Comparison of ENCODE assay signal across 30 cellular contexts in the genomic region with DNA sequence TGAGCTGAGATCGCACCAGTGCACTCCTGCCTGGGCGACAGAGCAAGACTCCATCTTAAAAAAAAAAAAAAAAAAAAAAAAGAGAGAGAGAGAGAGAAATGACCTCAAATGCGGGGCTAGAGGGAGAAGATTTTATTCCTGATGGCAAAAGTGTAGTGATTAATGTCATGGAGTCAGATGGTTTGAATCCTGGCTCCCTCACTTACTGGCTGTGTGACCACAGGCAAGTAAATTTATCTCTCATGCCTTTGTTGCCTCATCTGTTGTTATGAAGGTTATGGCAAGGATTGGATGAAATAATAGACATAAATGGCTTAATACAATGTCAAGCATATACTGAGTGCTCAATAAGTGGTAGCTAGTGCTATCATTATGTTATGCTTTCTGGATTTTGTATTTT. TPM values are rescaled to one million over a fixed set of nuclear protein-coding genes. Genes with fewer than 3 reads are reported as not detected.
DNase-seq lines count a peak whose midpoint lies in the region; ATAC-seq, FAIRE-seq and TF ChIP-seq lines count a peak whose summit lies in the region.
"Had no signal": no experiment of that assay in that cellular context is flagged by ENCODE, and none has a peak within 500 bp of the region (broad histone marks: within the 10 kb centered on the region; RNA-seq: fewer than 3 reads in every experiment).

No MANE protein-coding gene starts in this region.

- H3K4me2 ChIP-seq in astrocyte (ENCODE audit: low read length) (no peak overlapping the region), osteoblast (ENCODE audit: insufficient read depth, low read length) (no peak overlapping the region)

- H3K4me1 ChIP-seq in heart left ventricle, result peaks cover 12 to 61% (median 43%) of the 10 kb centered on the region in 12 donors
- peaks cover 34% of the 10 kb centered on the region for H3K4me1 ChIP-seq in astrocyte (ENCODE audit: insufficient read depth, low read length)
- H3K4me1 ChIP-seq in osteoblast (ENCODE audit: insufficient read depth, low read length), result peaks cover 34% of the 10 kb centered on the region
- peaks cover 41% of the 10 kb centered on the region for H3K4me1 ChIP-seq in lower lobe of right lung

- peaks cover 3% of the 10 kb centered on the region for H3K27me3 Mint-ChIP-seq in HFFc6 (ENCODE audit: insufficient read depth)
- no peaks in the 10 kb centered on the region for H3K27me3 Mint-ChIP-seq in astrocyte (ENCODE audit: low read depth, unreplicated experiment)

- DNase-seq in heart left ventricle (no peak), left ventricle myocardium superior (no peak), HFFc6 (no peak), astrocyte (ENCODE audit: low read depth) (peak; percentile 53), osteoblast (ENCODE audit: insufficient read length, low spot score, missing footprints) (no peak), lower lobe of right lung (no peak), ACHN (no peak)
- DNase-seq: Caco-2; CD8-positive, alpha-beta T cell; DMS 273 treated with DMSO at 0.1 percent for 48 hours; DMS79; EL; GDM1; HCEC 1CT; NCI-H1092 treated with DMSO at 0.1 percent for 48 hours; NCI-H1436; NCI-H187; NCI-H2081 treated with DMSO at 0.1 percent for 48 hours; NCI-H2171; NCI-H226; NCI-H510A; Peyer's patch had no signal

- H3K36me3 Mint-ChIP-seq in HFFc6 (ENCODE audit: low read depth), result peaks cover 21% of the 10 kb centered on the region
- peaks cover 2% of the 10 kb centered on the region for H3K36me3 Mint-ChIP-seq in astrocyte (ENCODE audit: low read depth, unreplicated experiment)
- H3K36me3 Mint-ChIP-seq: CD8-positive, alpha-beta T cell had no signal

- intact Hi-C loops in heart left ventricle (cut with DNase I), result loop anchor here (5.0 to 10.0 kb wide), 8 partner anchors 35 to 210 kb away; no protein-coding TSS in a partner anchor
- intact Hi-C loops in left ventricle myocardium superior (cut with micrococcal nuclease), result loop anchor here (5.0 to 10.0 kb wide), 2 partner anchors 93 to 210 kb away; no protein-coding TSS in a partner anchor
- intact Hi-C loops in lower lobe of right lung (cut with DNase I), result loop anchor here (10.0 kb wide), 1 partner anchor 187 kb away; no protein-coding TSS in a partner anchor

- H3K27ac ChIP-seq in heart left ventricle, result peak overlapping the region; percentile 24 to 91 (median 84)
- no peak overlapping the region for H3K27ac ChIP-seq in astrocyte (ENCODE audit: low read depth, low read length)
- H3K27ac ChIP-seq in osteoblast (ENCODE audit: low read depth, low read length), result peak overlapping the region; percentile 89
- H3K27ac ChIP-seq in lower lobe of right lung, result no peak overlapping the region
- H3K27ac ChIP-seq: C4-2B, HL-60, Peyer's patch had no signal

- no peak for FAIRE-seq in astrocyte (lab: Jason Lieb, UNC)
- FAIRE-seq: GM12878, H1 had no signal

- H2AFZ ChIP-seq in astrocyte (ENCODE audit: low read depth, low read length) (no peak overlapping the region), osteoblast (ENCODE audit: low read length) (no peak overlapping the region)

- TF ChIP-seq CTCF in heart left ventricle (IDR thresholded peaks at IDR 0.05), result no peak
- no peak for TF ChIP-seq CTCF in HFFc6 (IDR thresholded peaks at IDR 0.05)
- TF ChIP-seq CTCF in astrocyte (IDR thresholded peaks at IDR 0.05; ENCODE audit: insufficient read depth, low read depth, low read length), result no peak
- no peak for TF ChIP-seq CTCF in osteoblast (IDR thresholded peaks at IDR 0.05; ENCODE audit: extremely low read depth, low read depth, low read length)
- no peak for TF ChIP-seq CTCF in lower lobe of right lung (IDR thresholded peaks at IDR 0.05)

- H3K9me3 ChIP-seq in heart left ventricle (peaks cover 0 to 14% (median 5%) of the 10 kb centered on the region in 12 donors), astrocyte (ENCODE audit: insufficient read depth, low read depth, low read length) (no peaks in the 10 kb centered on the region), osteoblast (ENCODE audit: low read depth, low read length) (no peaks in the 10 kb centered on the region), lower lobe of right lung (no peaks in the 10 kb centered on the region)
- H3K9me3 ChIP-seq: Peyer's patch had no signal

- no peak for TF ChIP-seq POLR2A in heart left ventricle (IDR thresholded peaks at IDR 0.05)

- no peak overlapping the region for H3K9ac ChIP-seq in astrocyte (ENCODE audit: low read length)

- H3K4me3 ChIP-seq in heart left ventricle (no peak overlapping the region), astrocyte (ENCODE audit: insufficient read depth, low read depth, low read length) (no peak overlapping the region), osteoblast (ENCODE audit: insufficient read depth, low read length) (no peak overlapping the region), lower lobe of right lung (no peak overlapping the region)
- H3K4me3 ChIP-seq: GM12878, Peyer's patch, SJSA1 had no signal

- in situ Hi-C loops in ACHN (cut with HindIII; ENCODE audit: low pct_ligation_motif_present, low pct_unique_long_range_greater_than_20kb, low sequenced_read_pairs), result no loop called here

- peak overlapping the region; percentile 25; the same call in 1 of the 2 replicates for H3K27ac Mint-ChIP-seq in HFFc6
- peak overlapping the region; percentile 90 for H3K27ac Mint-ChIP-seq in astrocyte (ENCODE audit: unreplicated experiment)
- H3K27ac Mint-ChIP-seq: B cell; CD8-positive, alpha-beta T cell had no signal

- H3K27me3 ChIP-seq in heart left ventricle (no peaks in the 10 kb centered on the region), astrocyte (ENCODE audit: insufficient read depth, low read length) (no peaks in the 10 kb centered on the region), osteoblast (ENCODE audit: insufficient read depth, low read length) (no peaks in the 10 kb centered on the region), lower lobe of right lung (ENCODE audit: low read depth) (no peaks in the 10 kb centered on the region)
- H3K27me3 ChIP-seq: Peyer's patch, SJSA1 had no signal

- H4K20me1 ChIP-seq in astrocyte (ENCODE audit: insufficient read depth, low read length), result no peaks in the 10 kb centered on the region
- H4K20me1 ChIP-seq in osteoblast (ENCODE audit: insufficient read depth, low read length), result no peaks in the 10 kb centered on the region

- H3K4me1 Mint-ChIP-seq in HFFc6 (ENCODE audit: low read depth) (peaks cover 60% of the 10 kb centered on the region), astrocyte (ENCODE audit: low read depth, unreplicated experiment) (peaks cover 51% of the 10 kb centered on the region)

- ATAC-seq in heart left ventricle, result no peak
- no peak for ATAC-seq in left ventricle myocardium superior
- ATAC-seq in lower lobe of right lung, result no peak
- no peak for ATAC-seq in GM18517 (IDR thresholded peaks at IDR 0.05; ENCODE audit: unreplicated experiment)
- ATAC-seq: CD8-positive, alpha-beta T cell; GM12878 had no signal

- WGBS in heart left ventricle, 4 donors, result 72 to 100% (median 95%) methylated on average over 3 of the region's 3 CpGs

- H3K36me3 ChIP-seq in heart left ventricle, result peaks cover 0 to 4% (median 3%) of the 10 kb centered on the region in 9 donors
- H3K36me3 ChIP-seq in astrocyte (ENCODE audit: insufficient read depth, low read length), result no peaks in the 10 kb centered on the region
- no peaks in the 10 kb centered on the region for H3K36me3 ChIP-seq in osteoblast (ENCODE audit: insufficient read depth, low read length)
- no peaks in the 10 kb centered on the region for H3K36me3 ChIP-seq in lower lobe of right lung
- H3K36me3 ChIP-seq: Peyer's patch, SJSA1 had no signal

- no peak overlapping the region for H3K4me3 Mint-ChIP-seq in HFFc6
- H3K4me3 Mint-ChIP-seq in astrocyte (ENCODE audit: unreplicated experiment), result no peak overlapping the region
- H3K4me3 Mint-ChIP-seq: B cell; CD8-positive, alpha-beta T cell had no signal

- no peaks in the 10 kb centered on the region for H3K79me2 ChIP-seq in astrocyte (ENCODE audit: insufficient read depth, low read length)
- H3K79me2 ChIP-seq in osteoblast (ENCODE audit: insufficient read depth, low read length), result peaks cover 7% of the 10 kb centered on the region

- peaks cover 12% of the 10 kb centered on the region for H3K9me3 Mint-ChIP-seq in HFFc6
- H3K9me3 Mint-ChIP-seq in astrocyte (ENCODE audit: unreplicated experiment), result no peaks in the 10 kb centered on the region

RNA-seq across cellular contexts. Expression of gene RIN2, which starts 29.3 kb away (rescaled TPM):
- 10 to 100 TPM; 44.2 to 76.5 (median 59.1) TPM for total RNA-seq in heart left ventricle
- 10 to 100 TPM; 15.0 to 15.7 TPM for polyA plus RNA-seq in heart left ventricle
- 64.0 TPM for total RNA-seq in left ventricle myocardium superior
- total RNA-seq in HFFc6 (2021; fragmentation: NEBNext Ultra II Directional; extraction: Animal tissue kit (Norgen Biotek cat#: 25700)), result 10 to 100 TPM; 41.0 to 44.0 (median 43.5) TPM
- 21.2 and 22.8 TPM in 2 replicates for total RNA-seq in astrocyte
- total RNA-seq in osteoblast, result 55.7 and 63.6 TPM in 2 replicates
- total RNA-seq in lower lobe of right lung, result 101 TPM
- total RNA-seq: CD8-positive, alpha-beta T cell; OCI-LY7 had no signal

Comparison
In these comparisons a context has a peak if more than half of its experiments do, and no peak if none do; other contexts are left out.
1. H3K27ac ChIP-seq: peak in heart left ventricle (12 of 12) and osteoblast (single experiment); none in astrocyte (single experiment) and lower lobe of right lung (single experiment).